Comparison of ENCODE assay signal across 21 cellular contexts in the genomic region with DNA sequence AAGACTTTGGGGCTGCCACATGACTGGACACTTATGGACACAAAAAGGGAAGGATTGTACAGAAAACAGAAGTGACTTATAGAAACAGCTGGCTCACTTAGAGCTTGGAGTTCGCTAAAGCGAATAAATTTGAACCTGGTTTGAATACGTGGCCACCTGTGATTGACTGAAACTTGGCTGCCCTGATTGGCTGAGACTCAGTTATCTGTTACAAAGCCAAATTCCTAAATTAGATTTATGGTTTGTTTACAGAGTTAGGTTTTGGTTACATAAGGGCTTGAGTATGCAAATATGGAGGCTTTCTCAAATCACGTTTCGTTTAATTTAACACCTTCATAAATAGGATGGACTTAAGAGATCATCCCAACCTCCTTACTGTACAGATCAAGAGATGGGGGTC.
DNase-seq lines count a peak whose midpoint lies in the region; ATAC-seq, FAIRE-seq and TF ChIP-seq lines count a peak whose summit lies in the region.
"Had no signal": no experiment of that assay in that cellular context is flagged by ENCODE, and none has a peak within 500 bp of the region (broad histone marks: within the 10 kb centered on the region; RNA-seq: fewer than 3 reads in every experiment).

No MANE protein-coding gene starts in this region.

- ATAC-seq in A549 (no peak; a peak in 1 of 6 replicates), WTC11 (no peak), pancreas (peak in 3 of 4 donors; percentile 53 to 71 (median 58)), GM21526 (IDR thresholded peaks at IDR 0.05; ENCODE audit: low FRiP score, unreplicated experiment) (no peak)
- no peak for ATAC-seq in activated T-cell treated with anti-CD3 and anti-CD28 coated beads, Interleukin-2, amount 50 U/mL, for 72 hours (replicated peaks in 1 of 2)
- ATAC-seq: sciatic nerve had no signal

- 82% methylated on average over 4 of the region's 5 CpGs for WGBS in A549 (ENCODE audit: missing lambda C conversion rate)
- 13% methylated on average over 4 of the region's 5 CpGs for WGBS in pancreas, 2 donors

- H3K27me3 ChIP-seq in pancreas: no peaks in the 10 kb centered on the region

- peaks cover 65% of the 10 kb centered on the region for H3K4me1 Mint-ChIP-seq in WTC11
- no peaks in the 10 kb centered on the region for H3K4me1 Mint-ChIP-seq in activated T-cell treated with anti-CD3 and anti-CD28 coated beads, Interleukin-2, amount 50 U/mL, for 72 hours (ENCODE audit: low read depth)
- H3K4me1 Mint-ChIP-seq: B cell had no signal

- H3K9me3 ChIP-seq in A549 (peaks cover 7% of the 10 kb centered on the region; the same call in 1 of the 3 replicates), HEK293 (ENCODE audit: control insufficient read depth, insufficient read depth, low read depth, low read length) (no peaks in the 10 kb centered on the region), pancreas (no peaks in the 10 kb centered on the region)
- H3K9me3 ChIP-seq: Caco-2 had no signal

- no peak overlapping the region for H3K4me3 ChIP-seq in A549
- H3K4me3 ChIP-seq in HEK293 (ENCODE audit: low read depth, low read length): no peak overlapping the region
- H3K4me3 ChIP-seq in pancreas: no peak overlapping the region

- TF ChIP-seq CTCF in A549 (IDR thresholded peaks at IDR 0.05) (no peak), HEK293 (tag by site-specific recombination; IDR thresholded peaks at IDR 0.05) (no peak), WTC11 (IDR thresholded peaks at IDR 0.05) (no peak), pancreas (IDR thresholded peaks at IDR 0.05) (no peak)

- H3K27ac Mint-ChIP-seq in WTC11: peak overlapping the region; percentile 89
- no peak overlapping the region for H3K27ac Mint-ChIP-seq in activated T-cell treated with anti-CD3 and anti-CD28 coated beads, Interleukin-2, amount 50 U/mL, for 72 hours
- H3K27ac Mint-ChIP-seq: activated CD4-positive, alpha-beta memory T cell treated with anti-CD3 and anti-CD28 coated beads for 36 hours; activated naive CD4-positive, alpha-beta T cell treated with anti-CD3 and anti-CD28 coated beads for 36 hours; B cell; stimulated activated naive CD8-positive, alpha-beta T cell treated with anti-CD3 and anti-CD28 coated beads, Interleukin-15, Interleukin-2, amounts not matched to agents 100 ng/mL and 50 ng/mL, for 24 hours had no signal

- TF ChIP-seq RAD21 in A549 (conservative IDR thresholded peaks at IDR 0.05 in 1 of 2, IDR thresholded peaks at IDR 0.05 in 1 of 2): no peak

- H3K4me2 ChIP-seq in A549: no peak overlapping the region

- H3K27ac ChIP-seq in A549 (peak overlapping the region; percentile 60 to 61; a peak in 4 of 6 replicates), HEK293 (ENCODE audit: extremely low read depth, low read depth, low read length) (peak overlapping the region; percentile 25; the same call in 1 of the 2 replicates), pancreas (peak overlapping the region in 2 of 4 donors; percentile 16 to 17)
- H3K27ac ChIP-seq: RWPE1 had no signal

- CTCF ChIA-PET in A549 (lab: Yijun Ruan, JAX) (interaction anchor here (0.7 to 5.9 kb wide), 20 partner anchors 8 to 427 kb away, joined by 3 to 49 read pairs (median 6); no protein-coding TSS in a partner anchor), HEK293 (lab: Yijun Ruan, JAX) (interaction anchor here (0.6 to 3.7 kb wide), 12 partner anchors 8 to 373 kb away, joined by 3 to 37 read pairs (median 7); no protein-coding TSS in a partner anchor), WTC11 (lab: Charles Lee) (interaction anchor here (1.2 to 2.9 kb wide), 9 partner anchors 45 to 358 kb away, joined by 3 to 42 read pairs (median 5); a partner anchor contains a TSS)

- intact Hi-C loops in pancreas (cut with DNase I): no loop called here

- H3K36me3 Mint-ChIP-seq in WTC11: peaks cover 5% of the 10 kb centered on the region
- peaks cover 0 to 4% of the 10 kb centered on the region in 2 donors for H3K36me3 Mint-ChIP-seq in activated T-cell treated with anti-CD3 and anti-CD28 coated beads, Interleukin-2, amount 50 U/mL, for 72 hours (ENCODE audit: insufficient read depth in 2 of 2)
- H3K36me3 Mint-ChIP-seq: activated CD4-positive, alpha-beta memory T cell treated with anti-CD3 and anti-CD28 coated beads for 36 hours had no signal

- H3K36me3 ChIP-seq in HEK293 (ENCODE audit: control insufficient read depth in 2 of 2, insufficient read depth in 1 of 2, low read length in 2 of 2) (no peaks in the 10 kb centered on the region), pancreas (no peaks in the 10 kb centered on the region)

- DNase-seq in A549 (ENCODE audit: low read depth in 1 of 2, low spot score in 1 of 2): no peak
- DNase-seq in WTC11 (ENCODE audit: low spot score): no peak
- DNase-seq in pancreas: no peak
- DNase-seq in activated CD8-positive, alpha-beta memory T cell treated with anti-CD3 and anti-CD28 coated beads for 24 hours: no peak
- DNase-seq in kidney tubule cell (ENCODE audit: low spot score): no peak
- DNase-seq in activated T-cell treated with anti-CD3 and anti-CD28 coated beads, Interleukin-2, amount 50 U/mL, for 72 hours: no peak
- DNase-seq: activated CD4-positive, alpha-beta memory T cell treated with anti-CD3 and anti-CD28 coated beads for 36 hours; activated naive CD4-positive, alpha-beta T cell treated with anti-CD3 and anti-CD28 coated beads for 36 hours; activated T-cell treated with anti-CD3 and anti-CD28 coated beads, Interleukin-2, amount 50 U/mL, for 1 hour; Caco-2; cortex of kidney; hippocampal formation; kidney; NCI-H146; stimulated activated CD4-positive, alpha-beta T cell treated with anti-CD3 and anti-CD28 coated beads, Interleukin-1b, Interleukin-23, amount 100 ng/mL, for 48 hours had no signal

- peak overlapping the region; percentile 23 for H3K4me3 Mint-ChIP-seq in WTC11
- H3K4me3 Mint-ChIP-seq in activated T-cell treated with anti-CD3 and anti-CD28 coated beads, Interleukin-2, amount 50 U/mL, for 72 hours: no peak overlapping the region
- H3K4me3 Mint-ChIP-seq: activated CD4-positive, alpha-beta memory T cell treated with anti-CD3 and anti-CD28 coated beads for 36 hours; activated naive CD4-positive, alpha-beta T cell treated with anti-CD3 and anti-CD28 coated beads for 36 hours; B cell; stimulated activated naive CD8-positive, alpha-beta T cell treated with anti-CD3 and anti-CD28 coated beads, Interleukin-15, Interleukin-2, amounts not matched to agents 100 ng/mL and 50 ng/mL, for 24 hours had no signal

- POLR2A ChIA-PET in A549 (lab: Yijun Ruan, JAX) (no interaction called here), HEK293 (lab: Yijun Ruan, JAX) (interaction anchor here (1.4 kb wide), 1 partner anchor 55 kb away, joined by 4 read pairs; no protein-coding TSS in a partner anchor), WTC11 (lab: Charles Lee) (no interaction called here)

- H3K9me3 Mint-ChIP-seq in WTC11: peaks cover 5% of the 10 kb centered on the region
- peaks cover 0 to 4% of the 10 kb centered on the region in 2 donors for H3K9me3 Mint-ChIP-seq in activated T-cell treated with anti-CD3 and anti-CD28 coated beads, Interleukin-2, amount 50 U/mL, for 72 hours
- H3K9me3 Mint-ChIP-seq: stimulated activated naive CD8-positive, alpha-beta T cell treated with anti-CD3 and anti-CD28 coated beads, Interleukin-15, Interleukin-2, amounts not matched to agents 100 ng/mL and 50 ng/mL, for 24 hours had no signal

- no peak for TF ChIP-seq POLR2A in A549 (IDR thresholded peaks at IDR 0.05; ENCODE audit: low read length)

- H3K4me1 ChIP-seq in A549 (peaks cover 40% of the 10 kb centered on the region), HEK293 (ENCODE audit: control insufficient read depth, insufficient read depth, low read length) (peaks cover 45% of the 10 kb centered on the region), pancreas (peaks cover 0 to 6% (median 4%) of the 10 kb centered on the region in 3 donors)
- H3K4me1 ChIP-seq: Caco-2 had no signal

- TF ChIP-seq EP300 in A549 (IDR thresholded peaks at IDR 0.05): no peak

- FAIRE-seq in A549 (lab: Jason Lieb, UNC) (peak; percentile 63), pancreas (lab: Jason Lieb, UNC) (no peak)
- FAIRE-seq: kidney had no signal

- 0 out of 2 replicates have a peak, but pooled peaks cover 4% of the 10 kb centered on the region for H3K27me3 Mint-ChIP-seq in WTC11 (ENCODE audit: low read depth)
- H3K27me3 Mint-ChIP-seq in activated T-cell treated with anti-CD3 and anti-CD28 coated beads, Interleukin-2, amount 50 U/mL, for 72 hours (ENCODE audit: low read depth): peaks cover 22% of the 10 kb centered on the region

TF ChIP-seq in A549, 52 proteins besides CTCF, POLR2A, EP300 and RAD21 (continues in another document):
- TF ChIP-seq, protein P1, sequence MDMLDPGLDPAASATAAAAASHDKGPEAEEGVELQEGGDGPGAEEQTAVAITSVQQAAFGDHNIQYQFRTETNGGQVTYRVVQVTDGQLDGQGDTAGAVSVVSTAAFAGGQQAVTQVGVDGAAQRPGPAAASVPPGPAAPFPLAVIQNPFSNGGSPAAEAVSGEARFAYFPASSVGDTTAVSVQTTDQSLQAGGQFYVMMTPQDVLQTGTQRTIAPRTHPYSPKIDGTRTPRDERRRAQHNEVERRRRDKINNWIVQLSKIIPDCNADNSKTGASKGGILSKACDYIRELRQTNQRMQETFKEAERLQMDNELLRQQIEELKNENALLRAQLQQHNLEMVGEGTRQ (IDR thresholded peaks at IDR 0.05): no peak
- no peak for TF ChIP-seq JUNB (IDR thresholded peaks at IDR 0.05)
- no peak for TF ChIP-seq CBX8 (IDR thresholded peaks at IDR 0.05)
- TF ChIP-seq GATA3 (IDR thresholded peaks at IDR 0.05; ENCODE audit: borderline replicate concordance): no peak

TF ChIP-seq in HEK293, 187 proteins besides CTCF, POLR2A, EP300 and RAD21 (continues in another document):
- no peak for TF ChIP-seq HOXD13 (CRISPR knock-in tag; IDR thresholded peaks at IDR 0.05; ENCODE audit: borderline replicate concordance)

TF ChIP-seq in WTC11, 78 proteins besides CTCF, POLR2A, EP300 and RAD21 (continues in another document):
- no peak for TF ChIP-seq ATF1 (CRISPR knock-in tag; IDR thresholded peaks at IDR 0.05)

Comparison
In these comparisons a context has a peak if more than half of its experiments do, and no peak if none do; other contexts are left out.
1. ATAC-seq: peak in pancreas (3 of 4); none in A549 (0 of 2), WTC11 (single experiment), GM21526 (single experiment) and activated T-cell treated with anti-CD3 and anti-CD28 coated beads, Interleukin-2, amount 50 U/mL, for 72 hours (0 of 2).